8 cellular contexts compared by ENCODE assay signal in genomic region chr1:91166106-91166712, GRCh38.
DNase-seq lines count a peak whose midpoint lies in the region; ATAC-seq and TF ChIP-seq lines count a peak whose summit lies in the region.

No MANE protein-coding gene starts in this region.

- H3K36me3 ChIP-seq in gastroesophageal sphincter (no peaks in the 10 kb centered on the region), parathyroid adenoma (ENCODE audit: control insufficient read depth, insufficient read depth, low read length) (no peaks in the 10 kb centered on the region)

- no peak overlapping the region for H3K4me3 Mint-ChIP-seq in natural killer cell
- H3K4me3 Mint-ChIP-seq in natural killer cell treated with Interleukin-12 subunit alpha and Interleukin-12 subunit beta and Interleukin-15 and Interleukin-18, amount 100 ng/mL, for 72 hours = no peak overlapping the region

- no peak for TF ChIP-seq POLR2A in gastroesophageal sphincter (IDR thresholded peaks at IDR 0.05)

- no peak overlapping the region for H3K27ac Mint-ChIP-seq in natural killer cell
- no peak overlapping the region for H3K27ac Mint-ChIP-seq in natural killer cell treated with Interleukin-12 subunit alpha and Interleukin-12 subunit beta and Interleukin-15 and Interleukin-18, amount 100 ng/mL, for 72 hours

- TF ChIP-seq CTCF in natural killer cell (IDR thresholded peaks at IDR 0.05) = peak; percentile 29
- peak; percentile 22 to 69 (median 55) for TF ChIP-seq CTCF in gastroesophageal sphincter (IDR thresholded peaks at IDR 0.05)
- peak; percentile 66 for TF ChIP-seq CTCF in parathyroid adenoma (IDR thresholded peaks at IDR 0.05)

- ATAC-seq in natural killer cell (peak in 2 of 3 donors; percentile 56), HG03354 (IDR thresholded peaks at IDR 0.05; ENCODE audit: poor library complexity, severe bottlenecking, unreplicated experiment) (peak; percentile 62), gastroesophageal sphincter (peak; percentile 41)
- no peak for ATAC-seq in natural killer cell treated with Interleukin-12 subunit alpha and Interleukin-12 subunit beta and Interleukin-15 and Interleukin-18, amount 100 ng/mL, for 72 hours

- H3K36me3 Mint-ChIP-seq in natural killer cell = no peaks in the 10 kb centered on the region
- no peaks in the 10 kb centered on the region for H3K36me3 Mint-ChIP-seq in natural killer cell treated with Interleukin-12 subunit alpha and Interleukin-12 subunit beta and Interleukin-15 and Interleukin-18, amount 100 ng/mL, for 72 hours

- no peak overlapping the region for H2AFZ ChIP-seq in parathyroid adenoma

- peaks cover 10 to 15% of the 10 kb centered on the region in 2 donors for H3K27me3 Mint-ChIP-seq in natural killer cell (ENCODE audit: low read depth in 2 of 2)
- H3K27me3 Mint-ChIP-seq in natural killer cell treated with Interleukin-12 subunit alpha and Interleukin-12 subunit beta and Interleukin-15 and Interleukin-18, amount 100 ng/mL, for 72 hours = peaks cover 8 to 18% of the 10 kb centered on the region in 2 donors

- H3K4me1 Mint-ChIP-seq in natural killer cell = peaks cover 0 to 16% of the 10 kb centered on the region in 2 donors
- H3K4me1 Mint-ChIP-seq in natural killer cell treated with Interleukin-12 subunit alpha and Interleukin-12 subunit beta and Interleukin-15 and Interleukin-18, amount 100 ng/mL, for 72 hours (ENCODE audit: low read depth in 2 of 2) = peaks cover 9 to 18% of the 10 kb centered on the region in 2 donors

- DNase-seq in natural killer cell (no peak), NCI-H69 (lab: John Stamatoyannopoulos, UW) (peak; percentile 61), 8988T (no peak)
- no peak for DNase-seq in natural killer cell treated with Interleukin-12 subunit alpha and Interleukin-12 subunit beta and Interleukin-15 and Interleukin-18, amount 100 ng/mL, for 72 hours (ENCODE audit: low spot score)
- peak; percentile 29 for DNase-seq in activated T-cell treated with anti-CD3 and anti-CD28 coated beads, Interleukin-2, amount 50 U/mL, for 1 hour

- H3K27me3 ChIP-seq in gastroesophageal sphincter = peaks cover 9% of the 10 kb centered on the region
- H3K27me3 ChIP-seq in parathyroid adenoma (ENCODE audit: control insufficient read depth, insufficient read depth, low read length) = no peaks in the 10 kb centered on the region

- no peak overlapping the region for H3K9ac ChIP-seq in parathyroid adenoma

- no peaks in the 10 kb centered on the region for H3K9me3 Mint-ChIP-seq in natural killer cell
- no peaks in the 10 kb centered on the region for H3K9me3 Mint-ChIP-seq in natural killer cell treated with Interleukin-12 subunit alpha and Interleukin-12 subunit beta and Interleukin-15 and Interleukin-18, amount 100 ng/mL, for 72 hours

- no peak for TF ChIP-seq EP300 in gastroesophageal sphincter (IDR thresholded peaks at IDR 0.05)

- H3K4me3 ChIP-seq in gastroesophageal sphincter = no peak overlapping the region
- H3K4me3 ChIP-seq in parathyroid adenoma (ENCODE audit: low read depth, low read length) = no peak overlapping the region

- H3K79me2 ChIP-seq in parathyroid adenoma = no peaks in the 10 kb centered on the region

- no peak overlapping the region for H3K4me2 ChIP-seq in parathyroid adenoma (ENCODE audit: low read length)

- intact Hi-C loops in natural killer cell (cut with micrococcal nuclease) = loop anchor here (5.0 kb wide), 1 partner anchor 761 kb away; no protein-coding TSS in a partner anchor

- no peak overlapping the region for H3K27ac ChIP-seq in gastroesophageal sphincter
- H3K27ac ChIP-seq in parathyroid adenoma = no peak overlapping the region

- no peaks in the 10 kb centered on the region for H3K4me1 ChIP-seq in gastroesophageal sphincter
- peaks cover 1% of the 10 kb centered on the region for H3K4me1 ChIP-seq in parathyroid adenoma

- H3K9me3 ChIP-seq in gastroesophageal sphincter = no peaks in the 10 kb centered on the region
- H3K9me3 ChIP-seq in parathyroid adenoma (ENCODE audit: control insufficient read depth, low read length) = no peaks in the 10 kb centered on the region

- 13 to 60% methylated on average over 1 to 6 of the region's 6 CpGs for WGBS in gastroesophageal sphincter (ENCODE audit: low coverage in 1 of 2), 2 donors

Comparison
In these comparisons a context has a peak if more than half of its experiments do, and no peak if none do; other contexts are left out.
1. ATAC-seq: peak in natural killer cell (2 of 3), HG03354 (single experiment) and gastroesophageal sphincter (single experiment); none in natural killer cell treated with Interleukin-12 subunit alpha and Interleukin-12 subunit beta and Interleukin-15 and Interleukin-18, amount 100 ng/mL, for 72 hours (0 of 2).
2. DNase-seq: peak in NCI-H69 (single experiment) and activated T-cell treated with anti-CD3 and anti-CD28 coated beads, Interleukin-2, amount 50 U/mL, for 1 hour (single experiment); none in natural killer cell (single experiment), natural killer cell treated with Interleukin-12 subunit alpha and Interleukin-12 subunit beta and Interleukin-15 and Interleukin-18, amount 100 ng/mL, for 72 hours (single experiment) and 8988T (single experiment).
3. Peak in every context shown above with its lines, with median percentiles within 50 percentile points of each other: CTCF ChIP-seq.